ENCODE assay signal across 8 cellular contexts in genomic region chr7:106285801-106286492, GRCh38. TPM values are rescaled to one million over a fixed set of nuclear protein-coding genes. Genes with fewer than 3 reads are reported as not detected.
DNase-seq lines count a peak whose midpoint lies in the region; ATAC-seq and TF ChIP-seq lines count a peak whose summit lies in the region.

No MANE protein-coding gene starts in this region.

- TF ChIP-seq RAD21 in neural cell (conservative IDR thresholded peaks at IDR 0.05): no peak

- no peaks in the 10 kb centered on the region for H3K9me2 ChIP-seq in neural cell (ENCODE audit: insufficient read depth, low read length)

- peaks cover 24% of the 10 kb centered on the region for H3K79me2 ChIP-seq in neural cell (replicated peaks; ENCODE audit: insufficient read depth, low read length)

- H2AFZ ChIP-seq in neural cell (ENCODE audit: low read depth, low read length): peak overlapping the region; percentile 84

- DNase-seq in SJSA1 (ENCODE audit: low read depth in 1 of 2, low spot score in 2 of 2): no peak
- DNase-seq in effector memory CD4-positive, alpha-beta T cell: no peak
- no peak for DNase-seq in NCI-H526 treated with DMSO at 0.1 percent for 48 hours (lab: John Stamatoyannopoulos, UW)
- no peak for DNase-seq in DMS114 treated with DMSO at 0.1 percent for 48 hours (lab: John Stamatoyannopoulos, UW; ENCODE audit: unreplicated experiment)

- H3K4me2 ChIP-seq in neural cell (ENCODE audit: low read length): peak overlapping the region; percentile 49

- H3K4me3 ChIP-seq in GM12875 (ENCODE audit: low read depth, low read length): peak overlapping the region; percentile 65
- H3K4me3 ChIP-seq in HEK293 (ENCODE audit: low read depth, low read length): peak overlapping the region; percentile 86
- peak overlapping the region; percentile 82 for H3K4me3 ChIP-seq in SJSA1
- H3K4me3 ChIP-seq in effector memory CD4-positive, alpha-beta T cell (ENCODE audit: insufficient read depth, low read depth, low read length, poor library complexity, severe bottlenecking): peak overlapping the region; percentile 82
- peak overlapping the region; percentile 83 for H3K4me3 ChIP-seq in neural cell (ENCODE audit: low read length)

- CTCF ChIA-PET in HEK293 (lab: Yijun Ruan, JAX): interaction anchor here (0.7 to 1.8 kb wide), 3 partner anchors 80 to 1042 kb away, joined by 3 to 5 read pairs (median 4); no protein-coding TSS in a partner anchor

- peaks cover 5% of the 10 kb centered on the region; the same call in 1 of the 2 replicates for H3K4me1 ChIP-seq in HEK293 (ENCODE audit: control insufficient read depth, insufficient read depth, low read length)
- H3K4me1 ChIP-seq in SJSA1 (replicated peaks): peaks cover 13% of the 10 kb centered on the region
- peaks cover 11% of the 10 kb centered on the region for H3K4me1 ChIP-seq in effector memory CD4-positive, alpha-beta T cell (ENCODE audit: control insufficient read depth, insufficient read depth, low read length, poor library complexity, severe bottlenecking)

- H3K9me3 ChIP-seq in HEK293 (ENCODE audit: control insufficient read depth, insufficient read depth, low read depth, low read length) (no peaks in the 10 kb centered on the region), SJSA1 (replicated peaks) (no peaks in the 10 kb centered on the region), neural cell (ENCODE audit: low read length) (no peaks in the 10 kb centered on the region)
- no peaks in the 10 kb centered on the region for H3K9me3 ChIP-seq in effector memory CD4-positive, alpha-beta T cell (ENCODE audit: control insufficient read depth, low read length)

- ATAC-seq in GM19324 (IDR thresholded peaks at IDR 0.05; ENCODE audit: low FRiP score, unreplicated experiment): no peak

- POLR2A ChIA-PET in HEK293 (lab: Yijun Ruan, JAX): interaction anchor here (1.3 to 1.9 kb wide), 4 partner anchors 16 to 883 kb away, joined by 4 to 15 read pairs (median 12); partner anchors contain the start of genes CCDC71L and HBP1

- TF ChIP-seq CTCF in GM12875 (IDR thresholded peaks at IDR 0.05; ENCODE audit: borderline replicate concordance, insufficient read depth, low read depth, low read length) (no peak), HEK293 (tag by site-specific recombination; IDR thresholded peaks at IDR 0.05) (no peak), neural cell (IDR thresholded peaks at IDR 0.05; ENCODE audit: poor library complexity, severe bottlenecking) (no peak)

- H3K27ac ChIP-seq in HEK293 (ENCODE audit: extremely low read depth, low read depth, low read length) (peak overlapping the region; percentile 63; the same call in 1 of the 2 replicates), SJSA1 (peak overlapping the region; percentile 82), neural cell (ENCODE audit: low read length) (peak overlapping the region; percentile 91)
- H3K27ac ChIP-seq in effector memory CD4-positive, alpha-beta T cell (ENCODE audit: insufficient read depth, low read length, poor library complexity, severe bottlenecking): peak overlapping the region; percentile 82

- no peak for TF ChIP-seq EP300 in neural cell (conservative IDR thresholded peaks at IDR 0.05; ENCODE audit: poor library complexity, severe bottlenecking)

- peak overlapping the region; percentile 88 for H3K9ac ChIP-seq in neural cell (ENCODE audit: low read length)

- H4K20me1 ChIP-seq in neural cell (ENCODE audit: insufficient read depth): no peaks in the 10 kb centered on the region

- H3K27me3 ChIP-seq in SJSA1 (replicated peaks) (no peaks in the 10 kb centered on the region), neural cell (ENCODE audit: insufficient read depth, low read depth, low read length) (no peaks in the 10 kb centered on the region)
- no peaks in the 10 kb centered on the region for H3K27me3 ChIP-seq in effector memory CD4-positive, alpha-beta T cell (replicated peaks; ENCODE audit: control insufficient read depth, insufficient read depth, low read length, poor library complexity, severe bottlenecking)

- H3F3A ChIP-seq in neural cell (ENCODE audit: insufficient read depth, low read length, poor library complexity, severe bottlenecking): peaks cover 7% of the 10 kb centered on the region

- no peaks in the 10 kb centered on the region for H3K36me3 ChIP-seq in HEK293 (ENCODE audit: control insufficient read depth in 2 of 2, insufficient read depth in 1 of 2, low read length in 2 of 2)
- 0 out of 2 replicates have a peak, but pooled peaks cover 3% of the 10 kb centered on the region for H3K36me3 ChIP-seq in SJSA1
- no peaks in the 10 kb centered on the region for H3K36me3 ChIP-seq in effector memory CD4-positive, alpha-beta T cell (ENCODE audit: control insufficient read depth, insufficient read depth, low read length)
- no peaks in the 10 kb centered on the region for H3K36me3 ChIP-seq in neural cell (ENCODE audit: insufficient read depth, low read length)

TF ChIP-seq in HEK293, 187 proteins besides CTCF, POLR2A, EP300 and RAD21:
- TF ChIP-seq ZNF776 (tag by site-specific recombination; IDR thresholded peaks at IDR 0.05; ENCODE audit: borderline replicate concordance) (no peak), ZNF16 (tag by site-specific recombination; IDR thresholded peaks at IDR 0.05; ENCODE audit: low read depth) (no peak), ZBTB17 (tag by site-specific recombination; IDR thresholded peaks at IDR 0.05) (peak; percentile 1; the same call in 1 of the 2 replicates), ZEB2 (tag by site-specific recombination; IDR thresholded peaks at IDR 0.05) (no peak), ZNF239 (tag by site-specific recombination; IDR thresholded peaks at IDR 0.05) (no peak), ZNF138 (tag by site-specific recombination; IDR thresholded peaks at IDR 0.05; ENCODE audit: borderline replicate concordance) (no peak)
- TF ChIP-seq, protein P1, sequence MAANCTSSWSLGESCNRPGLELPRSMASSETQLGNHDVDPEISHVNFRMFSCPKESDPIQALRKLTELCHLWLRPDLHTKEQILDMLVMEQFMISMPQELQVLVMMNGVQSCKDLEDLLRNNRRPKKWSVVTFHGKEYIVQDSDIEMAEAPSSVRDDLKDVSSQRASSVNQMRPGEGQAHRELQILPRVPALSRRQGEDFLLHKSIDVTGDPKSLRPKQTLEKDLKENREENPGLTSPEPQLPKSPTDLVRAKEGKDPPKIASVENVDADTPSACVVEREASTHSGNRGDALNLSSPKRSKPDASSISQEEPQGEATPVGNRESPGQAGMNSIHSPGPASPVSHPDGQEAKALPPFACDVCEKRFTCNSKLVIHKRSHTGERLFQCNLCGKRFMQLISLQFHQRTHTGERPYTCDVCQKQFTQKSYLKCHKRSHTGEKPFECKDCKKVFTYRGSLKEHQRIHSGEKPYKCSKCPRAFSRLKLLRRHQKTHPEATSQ (tag by site-specific recombination; IDR thresholded peaks at IDR 0.05): no peak

TF ChIP-seq in neural cell, 6 proteins besides CTCF, POLR2A, EP300 and RAD21:
- no peak for TF ChIP-seq MXI1 (conservative IDR thresholded peaks at IDR 0.05; ENCODE audit: poor library complexity, severe bottlenecking)
- TF ChIP-seq POLR2AphosphoS5 (IDR thresholded peaks at IDR 0.05): no peak
- no peak for TF ChIP-seq EZH2 (IDR thresholded peaks at IDR 0.05; ENCODE audit: borderline replicate concordance, insufficient read depth, low read length, poor library complexity, severe bottlenecking)

RNA-seq across cellular contexts. Expression of gene NAMPT, which starts 1.2 kb away (rescaled TPM):
- 50.9 and 61.5 TPM in 2 replicates for total RNA-seq in SJSA1 (2014; rRNA removed; shearing (Covaris generic))
- 32.9 and 34.0 TPM in 2 replicates for polyA plus RNA-seq in neural cell
- 81.5 and 81.6 TPM in 2 replicates for polyA minus RNA-seq in neural cell
